In the genomic region with DNA sequence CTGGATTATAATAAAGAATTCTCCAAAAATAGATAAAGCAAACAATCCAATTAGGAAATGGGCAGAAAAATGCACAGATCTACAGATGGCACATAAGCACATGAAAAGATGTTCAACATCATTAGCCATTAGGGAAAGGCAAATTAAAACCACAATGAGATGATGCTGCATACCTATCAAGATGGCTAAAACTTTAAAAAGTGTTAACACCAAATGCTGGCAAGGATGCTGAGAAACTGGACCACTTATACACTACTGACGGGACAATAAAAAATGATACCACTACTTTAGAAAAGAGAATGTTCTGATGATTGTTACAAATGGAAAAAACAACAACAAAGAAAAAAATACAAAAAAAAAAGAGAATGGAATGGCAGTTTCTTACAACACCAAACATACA, we compare ENCODE assay signal across 35 cellular contexts.
"Had no signal": no experiment of that assay in that cellular context is flagged by ENCODE, and none has a peak within 500 bp of the region (broad histone marks: within the 10 kb centered on the region; RNA-seq: fewer than 3 reads in every experiment).

No MANE protein-coding gene starts in this region.

- DNase-seq: Karpas-422, Kasumi-1, MG63, MM.1S, MV-4-11, NCI-H1048, NCI-H1092, NCI-H1092 treated with DMSO at 0.1 percent for 48 hours, NCI-H1105, NCI-H1105 treated with DMSO at 0.1 percent for 48 hours, NCI-H1417, NCI-H1417 treated with DMSO at 0.1 percent for 48 hours, NCI-H1436, NCI-H1436 treated with DMSO at 0.1 percent for 48 hours, NCI-H146, NCI-H1694, NCI-H1694 treated with DMSO at 0.1 percent for 48 hours, NCI-H187, NCI-H187 treated with DMSO at 0.1 percent for 48 hours, NCI-H1930, NCI-H2029, NCI-H2029 treated with DMSO at 0.1 percent for 48 hours, NCI-H2081, NCI-H2081 treated with DMSO at 0.1 percent for 48 hours, NCI-H2107, NCI-H2171, NCI-H2171 treated with DMSO at 0.1 percent for 48 hours, NCI-H2227 treated with DMSO at 0.1 percent for 48 hours, NCI-H226, NCI-H345, NCI-H446, NCI-H446 treated with DMSO at 0.1 percent for 48 hours, NCI-H510A, NCI-H510A treated with DMSO at 0.1 percent for 48 hours, NCI-H524 treated with DMSO at 0.1 percent for 48 hours had no signal

- H3K36me3 ChIP-seq: MG63 had no signal

- H3K9me3 ChIP-seq: MG63 had no signal

- H3K27me3 ChIP-seq: MG63 had no signal

- H3K4me3 ChIP-seq: MG63 had no signal
